ENCODE assay signal across 8 cellular contexts in genomic region chr6:33694401-33694931, GRCh38. TPM values are rescaled to one million over a fixed set of nuclear protein-coding genes. Genes with fewer than 3 reads are reported as not detected.
DNase-seq lines count a peak whose midpoint lies in the region; ATAC-seq and TF ChIP-seq lines count a peak whose summit lies in the region.

No MANE protein-coding gene starts in this region.

- H3K27ac ChIP-seq in A673 (ENCODE audit: low read depth, low read length, poor library complexity, severe bottlenecking) (peak overlapping the region; percentile 89), PC-9 (peak overlapping the region; percentile 54)

- ATAC-seq in GM19452 (IDR thresholded peaks at IDR 0.05; ENCODE audit: unreplicated experiment) (no peak), HG03139 (IDR thresholded peaks at IDR 0.05; ENCODE audit: unreplicated experiment) (no peak)

- peaks cover 60% of the 10 kb centered on the region for H3K4me1 ChIP-seq in A673 (ENCODE audit: insufficient read depth, low read length, poor library complexity, severe bottlenecking)
- H3K4me1 ChIP-seq in PC-9 (replicated peaks; ENCODE audit: insufficient read depth) = peaks cover 23% of the 10 kb centered on the region; the same call in 1 of the 2 replicates

- H3K4me3 ChIP-seq in A673 (ENCODE audit: low read depth, low read length, poor library complexity, severe bottlenecking) = no peak overlapping the region
- no peak overlapping the region for H3K4me3 ChIP-seq in PC-9
- no peak overlapping the region for H3K4me3 ChIP-seq in foreskin fibroblast (ENCODE audit: low read depth in 1 of 2, low read length in 2 of 2)
- no peak overlapping the region for H3K4me3 ChIP-seq in lower leg skin (ENCODE audit: low read depth, poor library complexity, severe bottlenecking)

- peak overlapping the region; percentile 91 for H3K27ac Mint-ChIP-seq in activated T-helper 1 cell treated with anti-CD3 and anti-CD28 coated beads, Interleukin-12 subunit alpha, Interleukin-12 subunit beta, Interleukin-2, Interleukin-4 antibody, amounts not matched to agents 30 ng/mL and 10 ng/mL and 1 ng/mL, durations not matched to agents 14 hours and 24 hours and 36 hours

- peaks cover 22% of the 10 kb centered on the region for H4K20me1 ChIP-seq in PC-9 (ENCODE audit: insufficient read depth)

- H3K36me3 ChIP-seq in A673 (ENCODE audit: insufficient read depth, low read length, poor library complexity, severe bottlenecking) = peaks cover 58% of the 10 kb centered on the region
- H3K36me3 ChIP-seq in PC-9 (ENCODE audit: low read depth) = peaks cover 31% of the 10 kb centered on the region

- intact Hi-C loops in A673 (cut with micrococcal nuclease; ENCODE audit: unreplicated experiment) = no loop called here
- intact Hi-C loops in PC-9 (cut with micrococcal nuclease; ENCODE audit: unreplicated experiment) = no loop called here
- intact Hi-C loops in activated T-helper 1 cell treated with anti-CD3 and anti-CD28 coated beads, Interleukin-12 subunit alpha, Interleukin-12 subunit beta, Interleukin-2, Interleukin-4 antibody, amounts not matched to agents 30 ng/mL and 10 ng/mL and 1 ng/mL, durations not matched to agents 14 hours and 24 hours and 36 hours (cut with micrococcal nuclease) = loop anchor here (2.0 to 10.0 kb wide), 3 partner anchors 16 to 240 kb away; partner anchors contain the start of genes ITPR3, UQCC2 and ZBTB9
- intact Hi-C loops in lower leg skin (cut with DNase I; ENCODE audit: low total_unique reads) = no loop called here

- no TSS peak for BruUV-seq in A673 (replicated peaks; lab: Mats Ljungman, UMichigan)
- BruUV-seq in PC-9 (replicated peaks; lab: Mats Ljungman, UMichigan) = no TSS peak

- H3K36me3 Mint-ChIP-seq in activated T-helper 1 cell treated with anti-CD3 and anti-CD28 coated beads, Interleukin-12 subunit alpha, Interleukin-12 subunit beta, Interleukin-2, Interleukin-4 antibody, amounts not matched to agents 30 ng/mL and 10 ng/mL and 1 ng/mL, durations not matched to agents 14 hours and 24 hours and 36 hours (ENCODE audit: low read depth) = peaks cover 45% of the 10 kb centered on the region

- H3K4me3 Mint-ChIP-seq in activated T-helper 1 cell treated with anti-CD3 and anti-CD28 coated beads, Interleukin-12 subunit alpha, Interleukin-12 subunit beta, Interleukin-2, Interleukin-4 antibody, amounts not matched to agents 30 ng/mL and 10 ng/mL and 1 ng/mL, durations not matched to agents 14 hours and 24 hours and 36 hours = peak overlapping the region; percentile 55

- DNase-seq in A673 (ENCODE audit: low spot score) (peak; percentile 50), PC-9 (peak in 1 of 2 experiments; percentile 49), foreskin fibroblast (peak; percentile 64 to 65), lower leg skin (ENCODE audit: low spot score in 2 of 2) (no peak)
- peak; percentile 22 for DNase-seq in activated T-helper 1 cell treated with anti-CD3 and anti-CD28 coated beads, Interleukin-12 subunit alpha, Interleukin-12 subunit beta, Interleukin-2, Interleukin-4 antibody, amounts not matched to agents 30 ng/mL and 10 ng/mL and 1 ng/mL, durations not matched to agents 14 hours and 24 hours and 36 hours (ENCODE audit: low spot score)
- DNase-seq in stimulated activated CD4-positive, alpha-beta T cell treated with anti-CD3 and anti-CD28 coated beads, Interleukin-4, amount 100 ng/mL, for 4 hours = peak; percentile 70 to 84

- H3K79me2 ChIP-seq in PC-9 (ENCODE audit: low read depth) = no peaks in the 10 kb centered on the region

- no peaks in the 10 kb centered on the region for H3K9me2 ChIP-seq in PC-9 (ENCODE audit: insufficient read depth)

- no peaks in the 10 kb centered on the region for H3K9me3 Mint-ChIP-seq in activated T-helper 1 cell treated with anti-CD3 and anti-CD28 coated beads, Interleukin-12 subunit alpha, Interleukin-12 subunit beta, Interleukin-2, Interleukin-4 antibody, amounts not matched to agents 30 ng/mL and 10 ng/mL and 1 ng/mL, durations not matched to agents 14 hours and 24 hours and 36 hours

- H3K27me3 ChIP-seq in A673 (replicated peaks; ENCODE audit: insufficient read depth, low read depth, low read length, poor library complexity) (no peaks in the 10 kb centered on the region), PC-9 (ENCODE audit: insufficient read depth, low read depth) (no peaks in the 10 kb centered on the region)

- TF ChIP-seq CTCF in A673 (conservative IDR thresholded peaks at IDR 0.05; ENCODE audit: low read depth, low read length) (no peak), PC-9 (conservative IDR thresholded peaks at IDR 0.05) (no peak), foreskin fibroblast (IDR thresholded peaks at IDR 0.05; ENCODE audit: low read depth, low read length) (no peak), lower leg skin (IDR thresholded peaks at IDR 0.05) (no peak)

- H3K9me3 ChIP-seq in A673 (ENCODE audit: low read depth, low read length, poor library complexity, severe bottlenecking) (no peaks in the 10 kb centered on the region), PC-9 (ENCODE audit: insufficient read depth, low read depth) (no peaks in the 10 kb centered on the region)

- no peaks in the 10 kb centered on the region for H3K27me3 Mint-ChIP-seq in activated T-helper 1 cell treated with anti-CD3 and anti-CD28 coated beads, Interleukin-12 subunit alpha, Interleukin-12 subunit beta, Interleukin-2, Interleukin-4 antibody, amounts not matched to agents 30 ng/mL and 10 ng/mL and 1 ng/mL, durations not matched to agents 14 hours and 24 hours and 36 hours (ENCODE audit: insufficient read depth)

- no peak for TF ChIP-seq POLR2A in lower leg skin (IDR thresholded peaks at IDR 0.05)

- H3K4me1 Mint-ChIP-seq in activated T-helper 1 cell treated with anti-CD3 and anti-CD28 coated beads, Interleukin-12 subunit alpha, Interleukin-12 subunit beta, Interleukin-2, Interleukin-4 antibody, amounts not matched to agents 30 ng/mL and 10 ng/mL and 1 ng/mL, durations not matched to agents 14 hours and 24 hours and 36 hours (ENCODE audit: low read depth) = peaks cover 63% of the 10 kb centered on the region

- WGBS in lower leg skin, 2 donors = 27 to 34% methylated on average over 19 of the region's 19 CpGs

- CTCF ChIA-PET in A673 (lab: Charles Lee) (no interaction called here), PC-9 (lab: Charles Lee) (interaction anchor here (0.6 kb wide), 1 partner anchor 18 kb away, joined by 3 read pairs; no protein-coding TSS in a partner anchor)

- peaks cover 54% of the 10 kb centered on the region for H3F3A ChIP-seq in PC-9 (ENCODE audit: insufficient read depth, low read depth)

- POLR2A ChIA-PET in A673 (lab: Charles Lee; ENCODE audit: low non-redundant PET) = no interaction called here
- POLR2A ChIA-PET in PC-9 (lab: Charles Lee; ENCODE audit: unreplicated experiment) = interaction anchor here (0.5 kb wide), 1 partner anchor 11 kb away, joined by 3 read pairs; no protein-coding TSS in a partner anchor

- H2AFZ ChIP-seq in PC-9 = no peak overlapping the region

- H3K4me2 ChIP-seq in PC-9 = no peak overlapping the region

RNA-seq across cellular contexts. Expression of gene UQCC2, which starts 17.0 kb away (rescaled TPM):
- total RNA-seq in A673 (2021) (122 and 124 TPM in 2 replicates), PC-9 (2021) (71.2 and 72.9 TPM in 2 replicates), lower leg skin (10 to 100 TPM in 2 of 4 donors, 1 to 10 TPM in 2; 8.5 to 20.4 (median 10.2) TPM)
- total RNA-seq in activated T-helper 1 cell treated with anti-CD3 and anti-CD28 coated beads, Interleukin-12 subunit alpha, Interleukin-12 subunit beta, Interleukin-2, Interleukin-4 antibody, amounts not matched to agents 30 ng/mL and 10 ng/mL and 1 ng/mL, durations not matched to agents 14 hours and 24 hours and 36 hours = 123 and 139 TPM in 2 replicates

RNA-seq across cellular contexts. Expression of gene IP6K3, which starts 52.2 kb away (rescaled TPM):
- total RNA-seq in A673 (2021) = not detected in 2 replicates
- total RNA-seq in PC-9 (2021) = not detected in 2 replicates
- total RNA-seq in activated T-helper 1 cell treated with anti-CD3 and anti-CD28 coated beads, Interleukin-12 subunit alpha, Interleukin-12 subunit beta, Interleukin-2, Interleukin-4 antibody, amounts not matched to agents 30 ng/mL and 10 ng/mL and 1 ng/mL, durations not matched to agents 14 hours and 24 hours and 36 hours = not detected in 2 replicates
- under 1 TPM in 1 of 4 donors, not detected in 3; 0.45 TPM for total RNA-seq in lower leg skin

Comparison
In these comparisons a context has a peak if more than half of its experiments do, and no peak if none do; other contexts are left out.
1. DNase-seq: peak in A673 (single experiment), activated T-helper 1 cell treated with anti-CD3 and anti-CD28 coated beads, Interleukin-12 subunit alpha, Interleukin-12 subunit beta, Interleukin-2, Interleukin-4 antibody, amounts not matched to agents 30 ng/mL and 10 ng/mL and 1 ng/mL, durations not matched to agents 14 hours and 24 hours and 36 hours (single experiment), foreskin fibroblast (2 of 2) and stimulated activated CD4-positive, alpha-beta T cell treated with anti-CD3 and anti-CD28 coated beads, Interleukin-4, amount 100 ng/mL, for 4 hours (2 of 2); none in lower leg skin (0 of 2).